2 cellular contexts compared by ENCODE assay signal in genomic region chr12:108884116-108885012, GRCh38.
A peak's percentile ranks its signal among the peaks of the same experiment; 100 is the strongest.
TF ChIP-seq lines count a peak whose summit lies in the region.

No MANE protein-coding gene starts in this region.

TF ChIP-seq in H1, 55 proteins besides CTCF, POLR2A, EP300 and RAD21:
- TF ChIP-seq POU5F1 (IDR thresholded peaks at IDR 0.05; ENCODE audit: low read depth, low read length) (no peak), KDM4A (IDR thresholded peaks at IDR 0.05; ENCODE audit: low read depth, low read length, severe bottlenecking) (no peak), SIX5 (IDR thresholded peaks at IDR 0.05; ENCODE audit: low read depth, low read length) (no peak), ATF2 (IDR thresholded peaks at IDR 0.05; ENCODE audit: low read length) (no peak), CHD1 (IDR thresholded peaks at IDR 0.05; ENCODE audit: low read depth, low read length) (no peak), KDM1A (IDR thresholded peaks at IDR 0.05; ENCODE audit: borderline replicate concordance, low read length) (peak; percentile 59; the same call in 1 of the 2 replicates), HDAC2 (IDR thresholded peaks at IDR 0.05; ENCODE audit: borderline replicate concordance in 1 of 2, low read depth in 2 of 2, low read length in 2 of 2) (no peak), JUND (IDR thresholded peaks at IDR 0.05; ENCODE audit: low read length) (no peak), RXRA (IDR thresholded peaks at IDR 0.05; ENCODE audit: insufficient read depth, low read depth, low read length) (0 out of 2 replicates have a peak, but pooled peaks have one; percentile 48), YY1 (IDR thresholded peaks at IDR 0.05; ENCODE audit: low read depth, low read length) (peak; percentile 57; the same call in 1 of the 2 replicates), ZNF274 (IDR thresholded peaks at IDR 0.05; ENCODE audit: borderline replicate concordance, extremely low read depth, low read length) (no peak), E2F6 (IDR thresholded peaks at IDR 0.05) (0 out of 2 replicates have a peak, but pooled peaks have one; percentile 19), CBX5 (IDR thresholded peaks at IDR 0.05; ENCODE audit: low read depth, low read length) (no peak), NRF1 (IDR thresholded peaks at IDR 0.05; ENCODE audit: low read depth, low read length) (no peak), TBP (IDR thresholded peaks at IDR 0.05; ENCODE audit: low read depth, low read length) (no peak), MAX (IDR thresholded peaks at IDR 0.05) (0 out of 2 replicates have a peak, but pooled peaks have one; percentile 17), PHF8 (conservative IDR thresholded peaks at IDR 0.05; ENCODE audit: low read depth, low read length) (no peak), POLR2AphosphoS5 (IDR thresholded peaks at IDR 0.05; ENCODE audit: low read depth, low read length) (no peak), SUZ12 (IDR thresholded peaks at IDR 0.05; ENCODE audit: low read length) (no peak)

TF ChIP-seq in neural cell, 6 proteins besides CTCF, POLR2A, EP300 and RAD21:
- no peak for TF ChIP-seq MXI1 (conservative IDR thresholded peaks at IDR 0.05; ENCODE audit: poor library complexity, severe bottlenecking)
- no peak for TF ChIP-seq POLR2AphosphoS5 (IDR thresholded peaks at IDR 0.05)
- no peak for TF ChIP-seq TAF1 (IDR thresholded peaks at IDR 0.05; ENCODE audit: low read depth)
- peak; percentile 20 for TF ChIP-seq SMC3 (conservative IDR thresholded peaks at IDR 0.05; ENCODE audit: poor library complexity)
- TF ChIP-seq REST (IDR thresholded peaks at IDR 0.05; ENCODE audit: borderline replicate concordance) = no peak
- TF ChIP-seq EZH2 (IDR thresholded peaks at IDR 0.05; ENCODE audit: borderline replicate concordance, insufficient read depth, low read length, poor library complexity, severe bottlenecking) = no peak
